Comparison of ENCODE assay signal across 21 cellular contexts in genomic region chr1:201563406-201563780, GRCh38. TPM values are rescaled to one million over a fixed set of nuclear protein-coding genes. Genes with fewer than 3 reads are reported as not detected.
DNase-seq lines count a peak whose midpoint lies in the region; ATAC-seq, FAIRE-seq and TF ChIP-seq lines count a peak whose summit lies in the region.
"Had no signal": no experiment of that assay in that cellular context is flagged by ENCODE, and none has a peak within 500 bp of the region (broad histone marks: within the 10 kb centered on the region; RNA-seq: fewer than 3 reads in every experiment).

No MANE protein-coding gene starts in this region.

- H4K8ac ChIP-seq in IMR-90 (ENCODE audit: low read depth in 2 of 2, low read length in 2 of 2) (peak overlapping the region; percentile 47 to 93), H1 (ENCODE audit: extremely low read depth, insufficient read depth, low read length) (0 out of 2 replicates have a peak overlapping the region, but pooled peaks have one; percentile 48)

- H2BK120ac ChIP-seq in IMR-90 (ENCODE audit: low read depth, low read length), result peak overlapping the region; percentile 93
- H2BK120ac ChIP-seq in H1 (replicated peaks; ENCODE audit: low read depth, low read length), result no peak overlapping the region

- H3K23me2 ChIP-seq in H1 (ENCODE audit: low read depth, low read length), result no peaks in the 10 kb centered on the region

- H3K4me2 ChIP-seq in A549, result no peak overlapping the region
- no peak overlapping the region for H3K4me2 ChIP-seq in IMR-90 (ENCODE audit: low read depth, low read length)
- no peak overlapping the region for H3K4me2 ChIP-seq in H1 (ENCODE audit: insufficient read depth in 1 of 2, low read depth in 2 of 2, low read length in 2 of 2)

- dilution Hi-C loops in IMR-90 (cut with HindIII; ENCODE audit: low sequenced_read_pairs, unreplicated experiment), result no loop called here

- FAIRE-seq in A549 (lab: Jason Lieb, UNC) (no peak), H1 (lab: Jason Lieb, UNC) (no peak), pancreas (lab: Jason Lieb, UNC) (no peak)

- DNase-seq in A549 (ENCODE audit: low read depth in 1 of 2, low spot score in 1 of 2) (no peak), IMR-90 (no peak), H1 (ENCODE audit: low read depth in 1 of 2, low spot score in 2 of 2) (no peak), sigmoid colon (peak; percentile 41), pancreas (no peak), foreskin keratinocyte (no peak), GM10248 (ENCODE audit: extremely low spot score) (no peak)
- DNase-seq: activated CD4-positive, CD25-positive, alpha-beta regulatory T cell; activated CD8-positive, alpha-beta T cell treated with anti-CD3 and anti-CD28 coated beads, Interleukin-2, amount 10 ng/mL, durations not matched to agents 7 days and 5 days; activated naive CD4-positive, alpha-beta T cell; activated T-cell treated with anti-CD3 and anti-CD28 coated beads, Interleukin-2, amount 50 U/mL, for 1 hour; foreskin melanocyte; H7; hippocampal formation; KBM-7; NCI-H146; NCI-H510A treated with DMSO at 0.1 percent for 48 hours; stimulated activated CD4-positive, alpha-beta T cell treated with anti-CD3 and anti-CD28 coated beads, Interleukin-12 subunit alpha, Interleukin-12 subunit beta, amount 100 ng/mL, for 4 hours; stimulated activated CD4-positive, alpha-beta T cell treated with anti-CD3 and anti-CD28 coated beads, Interleukin-4, amount 100 ng/mL, for 4 hours; stimulated activated naive CD8-positive, alpha-beta T cell treated with anti-CD3 and anti-CD28 coated beads, Interleukin-15, amount 100 ng/mL, for 72 hours had no signal

- H3K9me3 ChIP-seq in A549, result no peaks in the 10 kb centered on the region
- H3K9me3 ChIP-seq in IMR-90 (ENCODE audit: control insufficient read depth, insufficient read depth, low read length), result no peaks in the 10 kb centered on the region
- H3K9me3 ChIP-seq in H1 (ENCODE audit: insufficient read depth in 2 of 2, low read depth in 1 of 2, low read length in 1 of 2), result no peaks in the 10 kb centered on the region
- no peaks in the 10 kb centered on the region for H3K9me3 ChIP-seq in sigmoid colon
- no peaks in the 10 kb centered on the region for H3K9me3 ChIP-seq in pancreas

- H4K91ac ChIP-seq in IMR-90 (ENCODE audit: insufficient read depth, low read depth, low read length) (peak overlapping the region; percentile 99), H1 (replicated peaks; ENCODE audit: insufficient read length, low read length) (no peak overlapping the region)

- 72% methylated on average over 2 of the region's 2 CpGs for WGBS in A549 (ENCODE audit: missing lambda C conversion rate)
- WGBS in IMR-90 (ENCODE audit: extremely low coverage in 2 of 2, insufficient read length in 1 of 2), 2 experiments, result no CpG with 5 or more reads among the region's 2 CpGs
- 92% methylated on average over 2 of the region's 2 CpGs; no CpG with 5 or more reads in 1 of the 2 experiments for WGBS in H1 (ENCODE audit: extremely low coverage in 1 of 2, insufficient coverage in 1 of 2, insufficient read length in 1 of 2, insufficient replicate concordance in 2 of 2, low coverage in 1 of 2, low lambda C conversion rate in 2 of 2, missing lambda C conversion rate in 1 of 2), 2 experiments
- 86 to 93% methylated on average over 2 of the region's 2 CpGs for WGBS in sigmoid colon, 2 donors
- 85 to 86% methylated on average over 2 of the region's 2 CpGs for WGBS in pancreas, 2 donors

- no peak for ATAC-seq in A549
- ATAC-seq in IMR-90 (ENCODE audit: low read depth), result no peak
- ATAC-seq in pancreas, result no peak
- no peak for ATAC-seq in foreskin keratinocyte
- ATAC-seq in HG03439 (IDR thresholded peaks at IDR 0.05; ENCODE audit: unreplicated experiment), result no peak
- ATAC-seq: activated CD8-positive, alpha-beta T cell treated with anti-CD3 and anti-CD28 coated beads, Interleukin-2, amount 10 ng/mL, durations not matched to agents 7 days and 5 days; stimulated activated naive CD8-positive, alpha-beta T cell treated with anti-CD3 and anti-CD28 coated beads, Interleukin-15, amount 100 ng/mL, for 72 hours had no signal

- peak overlapping the region; percentile 7; the same call in 1 of the 2 replicates for H3K18ac ChIP-seq in IMR-90 (ENCODE audit: low read depth, low read length)
- no peak overlapping the region for H3K18ac ChIP-seq in H1 (ENCODE audit: extremely low read depth, low read length)

- H3K9me1 ChIP-seq in IMR-90 (ENCODE audit: insufficient read depth, low read length), result peaks cover 29% of the 10 kb centered on the region

- H3K23ac ChIP-seq in IMR-90 (ENCODE audit: low read depth, low read length) (peak overlapping the region; percentile 23), H1 (ENCODE audit: insufficient read length) (no peak overlapping the region)

- POLR2A ChIA-PET in A549 (lab: Yijun Ruan, JAX) (no interaction called here), IMR-90 (lab: Charles Lee; ENCODE audit: unreplicated experiment) (interaction anchor here (1.2 kb wide), 1 partner anchor 86 kb away, joined by 9 read pairs; no protein-coding TSS in a partner anchor), H1 (lab: Charles Lee; ENCODE audit: partially characterized antibody) (no interaction called here), GM10248 (lab: Yijun Ruan, JAX) (no interaction called here)

- H3K56ac ChIP-seq in IMR-90 (ENCODE audit: extremely low read depth, insufficient read depth, low read length), result no peak overlapping the region
- no peak overlapping the region for H3K56ac ChIP-seq in H1 (replicated peaks; ENCODE audit: insufficient read length, low read depth, low read length)

- CTCF ChIA-PET in A549 (lab: Yijun Ruan, JAX), result interaction anchor here (1.8 to 13.2 kb wide), 9 partner anchors 10 to 228 kb away, joined by 4 to 437 read pairs (median 74); no protein-coding TSS in a partner anchor
- CTCF ChIA-PET in IMR-90 (lab: Yijun Ruan, JAX), result interaction anchor here (1.0 kb wide), 1 partner anchor 86 kb away, joined by 3 read pairs; no protein-coding TSS in a partner anchor
- CTCF ChIA-PET in H1 (lab: Charles Lee; ENCODE audit: partially characterized antibody), result interaction anchor here (0.8 to 22.6 kb wide), 8 partner anchors 8 to 225 kb away, joined by 3 to 499 read pairs (median 70); partner anchors contain the start of gene NAV1
- CTCF ChIA-PET in GM10248 (lab: Yijun Ruan, JAX), result interaction anchor here (1.3 to 8.1 kb wide), 3 partner anchors 19 to 229 kb away, joined by 4 to 116 read pairs (median 69); no protein-coding TSS in a partner anchor

- peak overlapping the region; percentile 60 to 80; a peak in 5 of 6 replicates for H3K27ac ChIP-seq in A549
- H3K27ac ChIP-seq in IMR-90 (ENCODE audit: insufficient read depth, low read length), result peak overlapping the region; percentile 82
- no peak overlapping the region for H3K27ac ChIP-seq in H1 (ENCODE audit: low read depth, low read length)
- peak overlapping the region; percentile 51 to 81 (median 70) for H3K27ac ChIP-seq in sigmoid colon
- H3K27ac ChIP-seq in pancreas, result no peak overlapping the region
- no peak overlapping the region for H3K27ac ChIP-seq in foreskin keratinocyte

- no peak overlapping the region for H2BK12ac ChIP-seq in H1 (ENCODE audit: low read depth, low read length)

- H3K79me2 ChIP-seq in H1 (ENCODE audit: control insufficient read depth in 1 of 2, insufficient read depth in 2 of 2, low read length in 2 of 2), result no peaks in the 10 kb centered on the region

- no peak for TF ChIP-seq CTCF in A549 (IDR thresholded peaks at IDR 0.05)
- no peak for TF ChIP-seq CTCF in IMR-90 (conservative IDR thresholded peaks at IDR 0.05; ENCODE audit: low read depth, low read length)
- no peak for TF ChIP-seq CTCF in H1 (IDR thresholded peaks at IDR 0.05; ENCODE audit: control extremely low read depth in 1 of 3, insufficient read depth in 1 of 3, low read depth in 1 of 3, low read length in 3 of 3)
- no peak for TF ChIP-seq CTCF in sigmoid colon (IDR thresholded peaks at IDR 0.05)
- no peak for TF ChIP-seq CTCF in pancreas (IDR thresholded peaks at IDR 0.05)
- no peak for TF ChIP-seq CTCF in foreskin keratinocyte (conservative IDR thresholded peaks at IDR 0.05)
- TF ChIP-seq CTCF in GM10248 (IDR thresholded peaks at IDR 0.05; ENCODE audit: control extremely low read depth, extremely low read depth, low read depth, missing control alignments), result no peak

- H3K4ac ChIP-seq in IMR-90 (ENCODE audit: low read depth, low read length), result peak overlapping the region; percentile 97
- no peak overlapping the region for H3K4ac ChIP-seq in H1 (replicated peaks; ENCODE audit: insufficient read length, low read depth, low read length)

- H2BK15ac ChIP-seq in IMR-90 (ENCODE audit: low read depth, low read length) (peak overlapping the region; percentile 42; the same call in 1 of the 3 replicates), H1 (ENCODE audit: low read length) (no peak overlapping the region)

- TF ChIP-seq POLR2A in A549 (IDR thresholded peaks at IDR 0.05; ENCODE audit: low read length), result no peak
- peak; percentile 5 for TF ChIP-seq POLR2A in IMR-90 (IDR thresholded peaks at IDR 0.05; ENCODE audit: low read depth, low read length)
- no peak for TF ChIP-seq POLR2A in H1 (IDR thresholded peaks at IDR 0.05; ENCODE audit: control extremely low read depth in 1 of 2, low read depth in 2 of 2, low read length in 2 of 2)
- TF ChIP-seq POLR2A in sigmoid colon (IDR thresholded peaks at IDR 0.05), result no peak

- no peak for TF ChIP-seq RAD21 in A549 (conservative IDR thresholded peaks at IDR 0.05 in 1 of 2, IDR thresholded peaks at IDR 0.05 in 1 of 2)
- TF ChIP-seq RAD21 in IMR-90 (IDR thresholded peaks at IDR 0.05; ENCODE audit: low read length), result no peak
- TF ChIP-seq RAD21 in H1 (IDR thresholded peaks at IDR 0.05 in 1 of 2, conservative IDR thresholded peaks at IDR 0.05 in 1 of 2; ENCODE audit: low read depth in 2 of 2, low read length in 2 of 2), result no peak

- H2AK5ac ChIP-seq in IMR-90 (ENCODE audit: low read depth, low read length) (peak overlapping the region; percentile 89), H1 (ENCODE audit: low read depth, low read length) (no peak overlapping the region)

- H2BK20ac ChIP-seq in IMR-90 (ENCODE audit: low read depth, low read length) (peak overlapping the region; percentile 91), H1 (ENCODE audit: low read length) (no peak overlapping the region)

- H3K36me3 ChIP-seq in IMR-90 (ENCODE audit: control insufficient read depth, insufficient read depth, low read length), result no peaks in the 10 kb centered on the region; the same call in 1 of the 2 replicates
- no peaks in the 10 kb centered on the region for H3K36me3 ChIP-seq in H1 (ENCODE audit: control insufficient read depth in 2 of 4, insufficient read depth in 4 of 4, low read length in 3 of 4)
- no peaks in the 10 kb centered on the region for H3K36me3 ChIP-seq in sigmoid colon
- no peaks in the 10 kb centered on the region for H3K36me3 ChIP-seq in pancreas

- peaks cover 37% of the 10 kb centered on the region for H3K4me1 ChIP-seq in A549
- peaks cover 32% of the 10 kb centered on the region for H3K4me1 ChIP-seq in IMR-90 (ENCODE audit: control insufficient read depth, insufficient read depth, low read length)
- H3K4me1 ChIP-seq in H1 (replicated peaks in 1 of 4; ENCODE audit: control insufficient read depth in 3 of 4, insufficient read depth in 4 of 4, low read length in 3 of 4), result peaks cover 0 to 2% (median under 1%) of the 10 kb centered on the region in 4 experiments; a peak in 1 of 7 replicates
- H3K4me1 ChIP-seq in sigmoid colon, result peaks cover 0 to 62% (median 54%) of the 10 kb centered on the region in 4 donors
- H3K4me1 ChIP-seq in pancreas, result no peaks in the 10 kb centered on the region
- peaks cover 9% of the 10 kb centered on the region for H3K4me1 ChIP-seq in foreskin keratinocyte

- H3K27me3 ChIP-seq in IMR-90 (ENCODE audit: control insufficient read depth, insufficient read depth, low read length) (no peaks in the 10 kb centered on the region), H1 (replicated peaks in 1 of 4; ENCODE audit: control insufficient read depth in 3 of 4, extremely low read depth in 1 of 4, insufficient read depth in 3 of 4, low read length in 3 of 4) (0 out of 7 replicates have a peak, but pooled peaks cover 0 to 2% (median 0%) of the 10 kb centered on the region in 4 experiments), sigmoid colon (no peaks in the 10 kb centered on the region), pancreas (no peaks in the 10 kb centered on the region), foreskin keratinocyte (no peaks in the 10 kb centered on the region)

- intact Hi-C loops in IMR-90 (cut with micrococcal nuclease), result no loop called here
- intact Hi-C loops in sigmoid colon (cut with DNase I), result no loop called here
- intact Hi-C loops in pancreas (cut with DNase I), result loop anchor here in 2 of 3 donors (5.0 to 10.0 kb wide), 2 partner anchors 131 to 229 kb away; no protein-coding TSS in a partner anchor

- in situ Hi-C loops in IMR-90 (cut with MboI; ENCODE audit: low sequenced_read_pairs), result loop anchor here (5.0 to 10.0 kb wide), 2 partner anchors 61 to 84 kb away; no protein-coding TSS in a partner anchor

- H3K79me1 ChIP-seq in IMR-90 (ENCODE audit: low read depth in 1 of 2, low read length in 2 of 2) (peaks cover 38 to 79% of the 10 kb centered on the region in 2 experiments), H1 (ENCODE audit: low read depth, low read length) (no peaks in the 10 kb centered on the region)

- H2BK5ac ChIP-seq in IMR-90 (ENCODE audit: low read depth, low read length, poor library complexity, severe bottlenecking) (peak overlapping the region; percentile 99), H1 (ENCODE audit: low read depth, low read length) (no peak overlapping the region)

- BruUV-seq in IMR-90 (replicated peaks; lab: Mats Ljungman, UMichigan), result no TSS peak

- H4K20me1 ChIP-seq in IMR-90 (ENCODE audit: insufficient read depth, low read length) (peaks cover 11% of the 10 kb centered on the region), H1 (replicated peaks in 1 of 2; ENCODE audit: control insufficient read depth in 1 of 2, insufficient read depth in 2 of 2, low read length in 2 of 2) (no peaks in the 10 kb centered on the region)

- H3K14ac ChIP-seq in IMR-90 (replicated peaks; ENCODE audit: low read depth, low read length) (peak overlapping the region; percentile 61), H1 (ENCODE audit: insufficient read length) (no peak overlapping the region)

- no peak for TF ChIP-seq EP300 in A549 (IDR thresholded peaks at IDR 0.05)
- no peak for TF ChIP-seq EP300 in H1 (IDR thresholded peaks at IDR 0.05; ENCODE audit: borderline replicate concordance in 1 of 2, low read depth in 2 of 2, low read length in 2 of 2)
- no peak for TF ChIP-seq EP300 in sigmoid colon (IDR thresholded peaks at IDR 0.05)

- no peak overlapping the region for H3K9ac ChIP-seq in IMR-90 (ENCODE audit: low read depth, low read length)
- H3K9ac ChIP-seq in H1 (replicated peaks in 1 of 4; ENCODE audit: extremely low read depth in 1 of 4, low read depth in 3 of 4, low read length in 3 of 4), result no peak overlapping the region

- H4K5ac ChIP-seq in IMR-90 (ENCODE audit: low read depth, low read length) (peak overlapping the region; percentile 13; the same call in 1 of the 2 replicates), H1 (ENCODE audit: insufficient read length, low read depth, low read length) (no peak overlapping the region)

- H2AFZ ChIP-seq in IMR-90 (replicated peaks; ENCODE audit: low read length, poor library complexity) (no peak overlapping the region), H1 (ENCODE audit: low read length) (no peak overlapping the region)

- peak overlapping the region; percentile 92 for H2AK9ac ChIP-seq in IMR-90 (replicated peaks; ENCODE audit: low read depth, low read length, poor library complexity)

- H3K4me3 ChIP-seq in A549 (no peak overlapping the region), IMR-90 (ENCODE audit: insufficient read depth, low read depth, low read length) (no peak overlapping the region), H1 (ENCODE audit: extremely low read depth in 1 of 4, insufficient read depth in 2 of 4, low read depth in 3 of 4, low read length in 4 of 4) (no peak overlapping the region), sigmoid colon (no peak overlapping the region), pancreas (no peak overlapping the region)

RNA-seq across cellular contexts. Expression of gene NAV1, which starts 24.5 kb away (rescaled TPM):
- polyA plus RNA-seq in A549 (2011; rRNA removed), result 3.7 and 6.4 TPM in 2 replicates
- 2.0 and 3.1 TPM in 2 replicates for polyA plus RNA-seq in A549 (2012; cell fraction: cytosol; rRNA removed)
- 5.0 and 5.5 TPM in 2 replicates for polyA plus RNA-seq in A549 (2012; cell fraction: nucleus; rRNA removed)
- 6.1 to 8.4 TPM (median 6.6 TPM) in 3 replicates for polyA plus RNA-seq in A549 (2017; fragmentation: RNase III; extraction: RNeasy Plus Mini Kit Qiagen cat#74134 plus additional on column Dnase treatment)
- polyA minus RNA-seq in A549 (2011; rRNA and poly(A)+ RNA removed), result 11.7 and 12.6 TPM in 2 replicates
- 14.0 and 14.4 TPM in 2 replicates for total RNA-seq in IMR-90 (2012; rRNA removed)
- polyA plus RNA-seq in IMR-90 (2012; rRNA removed), result 23.1 and 23.6 TPM in 2 replicates
- polyA plus RNA-seq in IMR-90 (2012; cell fraction: cytosol; rRNA removed), result 11.8 and 15.2 TPM in 2 replicates
- polyA plus RNA-seq in IMR-90 (2012; cell fraction: nucleus; rRNA removed; ENCODE audit: low replicate concordance), result 31.9 and 47.5 TPM in 2 replicates
- 42.7 and 43.6 TPM in 2 replicates for total RNA-seq in H1 (2021; fragmentation: NEBNext Ultra II Directional; extraction: Animal tissue kit (Norgen Biotek cat#: 25700))
- polyA plus RNA-seq in H1 (2011; rRNA removed), result 9.9 and 12.2 TPM in 2 replicates
- 6.1 TPM for polyA plus RNA-seq in H1 (2011; cell fraction: cytosol; rRNA removed)
- 21.8 TPM for polyA plus RNA-seq in H1 (2011; cell fraction: nucleus; rRNA removed)
- polyA plus RNA-seq in H1 (2012, experiment 1 of 2), result 18.4 to 24.2 TPM (median 23.3 TPM) in 4 replicates
- 6.4 TPM for polyA plus RNA-seq in H1 (2012, experiment 2 of 2)
- polyA plus RNA-seq in H1 (2013, experiment 1 of 2), result 16.4 TPM
- polyA plus RNA-seq in H1 (2013, experiment 2 of 2), result 14.6 TPM
- 23.8 and 26.1 TPM in 2 replicates for polyA minus RNA-seq in H1 (2011; rRNA and poly(A)+ RNA removed)
- 24.7 TPM for polyA minus RNA-seq in H1 (2011; cell fraction: cytosol; rRNA and poly(A)+ RNA removed)
- 27.6 TPM for polyA minus RNA-seq in H1 (2011; cell fraction: nucleus; rRNA and poly(A)+ RNA removed)
- total RNA-seq in sigmoid colon, result 10 to 100 TPM; 17.1 to 44.9 (median 20.9) TPM
- polyA plus RNA-seq in sigmoid colon, result 1 to 10 TPM; 1.8 to 8.2 (median 3.0) TPM
- 10 to 100 TPM in 2 of 6 donors, 1 to 10 TPM in 4; 6.0 to 13.6 (median 8.1) TPM for total RNA-seq in pancreas
- 1 to 10 TPM; 5.6 TPM for polyA plus RNA-seq in pancreas
- 46.1 and 50.4 TPM in 2 replicates for total RNA-seq in foreskin keratinocyte
- 8.8 and 12.3 TPM in 2 replicates for polyA plus RNA-seq in foreskin keratinocyte

RNA-seq across cellular contexts. Expression of gene CSRP1, which starts 56.5 kb away (rescaled TPM):
- 256 and 277 TPM in 2 replicates for polyA plus RNA-seq in A549 (2011; rRNA removed)
- polyA plus RNA-seq in A549 (2012; cell fraction: cytosol; rRNA removed), result 459 and 499 TPM in 2 replicates
- 441 and 486 TPM in 2 replicates for polyA plus RNA-seq in A549 (2012; cell fraction: nucleus; rRNA removed)
- polyA plus RNA-seq in A549 (2017; fragmentation: RNase III; extraction: RNeasy Plus Mini Kit Qiagen cat#74134 plus additional on column Dnase treatment), result 655 to 819 TPM (median 717 TPM) in 3 replicates
- polyA minus RNA-seq in A549 (2011; rRNA and poly(A)+ RNA removed), result 254 and 273 TPM in 2 replicates
- total RNA-seq in IMR-90 (2012; rRNA removed), result 1,498 and 1,861 TPM in 2 replicates
- polyA plus RNA-seq in IMR-90 (2012; rRNA removed), result 948 and 1,037 TPM in 2 replicates
- 955 and 1,043 TPM in 2 replicates for polyA plus RNA-seq in IMR-90 (2012; cell fraction: cytosol; rRNA removed)
- 737 and 1,227 TPM in 2 replicates for polyA plus RNA-seq in IMR-90 (2012; cell fraction: nucleus; rRNA removed; ENCODE audit: low replicate concordance)
- 22.3 and 24.1 TPM in 2 replicates for total RNA-seq in H1 (2021; fragmentation: NEBNext Ultra II Directional; extraction: Animal tissue kit (Norgen Biotek cat#: 25700))
- polyA plus RNA-seq in H1 (2011; rRNA removed), result 13.2 and 14.2 TPM in 2 replicates
- 13.4 TPM for polyA plus RNA-seq in H1 (2011; cell fraction: cytosol; rRNA removed)
- 14.7 TPM for polyA plus RNA-seq in H1 (2011; cell fraction: nucleus; rRNA removed)
- 12.4 to 15.0 TPM (median 13.8 TPM) in 4 replicates for polyA plus RNA-seq in H1 (2012, experiment 1 of 2)
- polyA plus RNA-seq in H1 (2012, experiment 2 of 2), result 20.3 TPM
- 15.9 TPM for polyA plus RNA-seq in H1 (2013, experiment 1 of 2)
- polyA plus RNA-seq in H1 (2013, experiment 2 of 2), result 15.4 TPM
- polyA minus RNA-seq in H1 (2011; rRNA and poly(A)+ RNA removed), result 10.5 and 12.6 TPM in 2 replicates
- polyA minus RNA-seq in H1 (2011; cell fraction: cytosol; rRNA and poly(A)+ RNA removed), result 9.5 TPM
- 9.3 TPM for polyA minus RNA-seq in H1 (2011; cell fraction: nucleus; rRNA and poly(A)+ RNA removed)
- 1,000 to 10,000 TPM; 4,737 to 8,467 (median 6,048) TPM for total RNA-seq in sigmoid colon
- polyA plus RNA-seq in sigmoid colon, result 100 to 1,000 TPM; 189 to 296 (median 264) TPM
- 10 to 100 TPM; 49.6 to 91.9 (median 54.8) TPM for total RNA-seq in pancreas
- polyA plus RNA-seq in pancreas, result 100 to 1,000 TPM in 1 of 2 donors, 10 to 100 TPM in 1; 91.9 to 103 TPM
- 176 and 188 TPM in 2 replicates for total RNA-seq in foreskin keratinocyte
- polyA plus RNA-seq in foreskin keratinocyte, result 193 and 199 TPM in 2 replicates

Comparison
In these comparisons a context has a peak if more than half of its experiments do, and no peak if none do; other contexts are left out.
1. H3K27ac ChIP-seq: peak in A549 (2 of 2), IMR-90 (single experiment) and sigmoid colon (4 of 4); none in H1 (single experiment), pancreas (0 of 4) and foreskin keratinocyte (single experiment).
2. intact Hi-C loops: an anchor here in pancreas (5.0 to 10.0 kb wide); none called in IMR-90 and sigmoid colon.